Comparison of ENCODE assay signal across 12 cellular contexts in genomic region chr14:24941719-24942118, GRCh38.
DNase-seq lines count a peak whose midpoint lies in the region; ATAC-seq, FAIRE-seq and TF ChIP-seq lines count a peak whose summit lies in the region.
"Had no signal": no experiment of that assay in that cellular context is flagged by ENCODE, and none has a peak within 500 bp of the region (broad histone marks: within the 10 kb centered on the region; RNA-seq: fewer than 3 reads in every experiment).

No MANE protein-coding gene starts in this region.

- peak; percentile 71 for ATAC-seq in GM21529 (IDR thresholded peaks at IDR 0.05; ENCODE audit: unreplicated experiment)
- ATAC-seq in GM12878: peak; percentile 36
- no peak for ATAC-seq in HG02885 (IDR thresholded peaks at IDR 0.05; ENCODE audit: poor library complexity, unreplicated experiment)
- ATAC-seq: right cardiac atrium had no signal

- H3K79me2 ChIP-seq in GM12878 (ENCODE audit: control insufficient read depth, insufficient read depth, low read length): no peaks in the 10 kb centered on the region

- H3K4me1 ChIP-seq in GM12878 (ENCODE audit: control insufficient read depth, insufficient read depth, low read length) (no peaks in the 10 kb centered on the region; the same call in none of the 2 replicates), A673 (ENCODE audit: insufficient read depth, low read length, poor library complexity, severe bottlenecking) (peaks cover 14% of the 10 kb centered on the region)

- POLR2A ChIA-PET in GM12878 (lab: Charles Lee): interaction anchor here (0.6 to 1.8 kb wide), 4 partner anchors 12 to 1922 kb away, joined by 3 to 8 read pairs (median 4); no protein-coding TSS in a partner anchor
- POLR2A ChIA-PET in A673 (lab: Charles Lee; ENCODE audit: low non-redundant PET): no interaction called here

- no peak for TF ChIP-seq RAD21 in GM12878 (IDR thresholded peaks at IDR 0.05; ENCODE audit: insufficient read depth, low read depth, low read length)

- RAD21 ChIA-PET in GM12878 (lab: Charles Lee; ENCODE audit: unreplicated experiment): interaction anchor here (1.1 to 4.0 kb wide), 9 partner anchors 12 to 87 kb away, joined by 3 to 26 read pairs (median 4); no protein-coding TSS in a partner anchor

- in situ Hi-C loops in GM12878 (cut with MboI): no loop called here

- H3K27ac ChIP-seq in GM12878 (ENCODE audit: control insufficient read depth, insufficient read depth) (peak overlapping the region; percentile 30; the same call in 1 of the 2 replicates), A673 (ENCODE audit: low read depth, low read length, poor library complexity, severe bottlenecking) (no peak overlapping the region)

- WGBS in GM12878 (ENCODE audit: insufficient coverage, insufficient replicate concordance, low lambda C conversion rate, missing lambda C conversion rate): 0% methylated on average over 1 of the region's 1 CpG

- H3K4me3 ChIP-seq in GM12878: no peak overlapping the region
- H3K4me3 ChIP-seq in A673 (ENCODE audit: low read depth, low read length, poor library complexity, severe bottlenecking): no peak overlapping the region
- H3K4me3 ChIP-seq: lung had no signal

- H4K20me1 ChIP-seq in GM12878 (ENCODE audit: control insufficient read depth, insufficient read depth): no peaks in the 10 kb centered on the region

- intact Hi-C loops in GM12878 (cut with micrococcal nuclease; ENCODE audit: unreplicated experiment): loop anchor here (5.0 to 10.0 kb wide), 2 partner anchors 36 to 137 kb away; no protein-coding TSS in a partner anchor
- intact Hi-C loops in A673 (cut with micrococcal nuclease; ENCODE audit: unreplicated experiment): no loop called here

- FAIRE-seq in GM12878 (lab: Jason Lieb, UNC): no peak
- FAIRE-seq: GM12891 had no signal

- CTCF ChIA-PET in GM12878 (lab: Yijun Ruan, JAX): interaction anchor here (1.2 to 6.0 kb wide), 6 partner anchors 15 to 137 kb away, joined by 3 to 37 read pairs (median 4); no protein-coding TSS in a partner anchor
- CTCF ChIA-PET in A673 (lab: Charles Lee): no interaction called here

- H3K36me3 ChIP-seq in GM12878 (ENCODE audit: control insufficient read depth in 2 of 2, insufficient read depth in 2 of 2, low read length in 1 of 2) (no peaks in the 10 kb centered on the region), A673 (ENCODE audit: insufficient read depth, low read length, poor library complexity, severe bottlenecking) (no peaks in the 10 kb centered on the region)

- H2AFZ ChIP-seq in GM12878 (ENCODE audit: control insufficient read depth, low read depth, low read length): no peak overlapping the region

- TF ChIP-seq CTCF in GM12878 (IDR thresholded peaks at IDR 0.05 in 2 of 3, conservative IDR thresholded peaks at IDR 0.05 in 1 of 3; ENCODE audit: control insufficient read depth in 2 of 3, extremely low read depth in 1 of 3, insufficient read depth in 1 of 3, low read depth in 3 of 3, low read length in 3 of 3): no peak
- TF ChIP-seq CTCF in A673 (conservative IDR thresholded peaks at IDR 0.05; ENCODE audit: low read depth, low read length): no peak

- TF ChIP-seq EP300 in GM12878 (IDR thresholded peaks at IDR 0.05; ENCODE audit: borderline replicate concordance in 1 of 2, control insufficient read depth in 1 of 2, low read depth in 2 of 2, low read length in 2 of 2): no peak

- no peaks in the 10 kb centered on the region for H3K9me3 ChIP-seq in GM12878 (replicated peaks; ENCODE audit: control insufficient read depth, insufficient read depth, low read length)
- H3K9me3 ChIP-seq in A673 (ENCODE audit: low read depth, low read length, poor library complexity, severe bottlenecking): no peaks in the 10 kb centered on the region

- H3K4me2 ChIP-seq in GM12878 (ENCODE audit: control insufficient read depth, insufficient read depth): no peak overlapping the region

- SMC1A ChIA-PET in GM12878 (lab: Charles Lee; ENCODE audit: uncharacterized antibody, unreplicated experiment): interaction anchor here (1.0 to 9.0 kb wide), 14 partner anchors 10 to 136 kb away, joined by 3 to 104 read pairs (median 4); no protein-coding TSS in a partner anchor

- H3K27me3 ChIP-seq in GM12878 (replicated peaks in 1 of 2; ENCODE audit: control insufficient read depth in 2 of 2, insufficient read depth in 2 of 2, low read length in 1 of 2): no peaks in the 10 kb centered on the region
- H3K27me3 ChIP-seq in A673 (replicated peaks; ENCODE audit: insufficient read depth, low read depth, low read length, poor library complexity): no peaks in the 10 kb centered on the region

- no peak overlapping the region for H3K9ac ChIP-seq in GM12878 (ENCODE audit: control insufficient read depth, insufficient read depth, low read length)

- no TSS peak for BruUV-seq in GM12878 (replicated peaks; lab: Mats Ljungman, UMichigan)
- no TSS peak for BruUV-seq in A673 (replicated peaks; lab: Mats Ljungman, UMichigan)

- peak; percentile 100 for DNase-seq in DMS79 treated with DMSO at 0.1 percent for 48 hours (lab: John Stamatoyannopoulos, UW)
- peak; percentile 86 to 94 (median 94) for DNase-seq in NCI-H1417 (lab: John Stamatoyannopoulos, UW)
- no peak for DNase-seq in GM12878 (ENCODE audit: low read depth, low spot score)
- DNase-seq in cerebellum (ENCODE audit: low spot score): no peak
- no peak for DNase-seq in stimulated activated CD4-positive, alpha-beta T cell treated with anti-CD3 and anti-CD28 coated beads, Interleukin-15, amount 100 ng/mL, for 24 hours
- DNase-seq in A673 (ENCODE audit: low spot score): no peak
- DNase-seq: right cardiac atrium; stimulated activated CD8-positive, alpha-beta memory T cell treated with anti-CD3 and anti-CD28 coated beads, Interleukin-4, amount 100 ng/mL, for 48 hours had no signal

- no peak for TF ChIP-seq POLR2A in GM12878 (IDR thresholded peaks at IDR 0.05; ENCODE audit: low read depth, low read length)

TF ChIP-seq in GM12878, 131 proteins besides CTCF, POLR2A, EP300 and RAD21:
- TF ChIP-seq RB1 (IDR thresholded peaks at IDR 0.05; ENCODE audit: borderline replicate concordance) (no peak), SMAD1 (IDR thresholded peaks at IDR 0.05; ENCODE audit: low read depth, partially characterized antibody) (peak; percentile 90)
TF ChIP-seq in GM12878: peak in this region for 1.

Comparison
In these comparisons a context has a peak if more than half of its experiments do, and no peak if none do; other contexts are left out.
1. DNase-seq: peak in DMS79 treated with DMSO at 0.1 percent for 48 hours (single experiment) and NCI-H1417 (3 of 3); none in GM12878 (single experiment), cerebellum (single experiment), stimulated activated CD4-positive, alpha-beta T cell treated with anti-CD3 and anti-CD28 coated beads, Interleukin-15, amount 100 ng/mL, for 24 hours (single experiment) and A673 (single experiment).